In genomic region chr19:43711751-43712355, GRCh38 we compare ENCODE assay signal across 1 cellular context.
A peak's percentile ranks its signal among the peaks of the same experiment; 100 is the strongest.
TF ChIP-seq lines count a peak whose summit lies in the region.

No MANE protein-coding gene starts in this region.

TF ChIP-seq in HEK293, 187 proteins besides CTCF, POLR2A, EP300 and RAD21 (continued from another document):
- TF ChIP-seq, protein P1, sequence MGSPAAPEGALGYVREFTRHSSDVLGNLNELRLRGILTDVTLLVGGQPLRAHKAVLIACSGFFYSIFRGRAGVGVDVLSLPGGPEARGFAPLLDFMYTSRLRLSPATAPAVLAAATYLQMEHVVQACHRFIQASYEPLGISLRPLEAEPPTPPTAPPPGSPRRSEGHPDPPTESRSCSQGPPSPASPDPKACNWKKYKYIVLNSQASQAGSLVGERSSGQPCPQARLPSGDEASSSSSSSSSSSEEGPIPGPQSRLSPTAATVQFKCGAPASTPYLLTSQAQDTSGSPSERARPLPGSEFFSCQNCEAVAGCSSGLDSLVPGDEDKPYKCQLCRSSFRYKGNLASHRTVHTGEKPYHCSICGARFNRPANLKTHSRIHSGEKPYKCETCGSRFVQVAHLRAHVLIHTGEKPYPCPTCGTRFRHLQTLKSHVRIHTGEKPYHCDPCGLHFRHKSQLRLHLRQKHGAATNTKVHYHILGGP (tag by site-specific recombination; IDR thresholded peaks at IDR 0.05): no peak
- TF ChIP-seq ZNF341 (tag by site-specific recombination; IDR thresholded peaks at IDR 0.05; ENCODE audit: low read depth): no peak
- peak; percentile 41; the same call in 1 of the 2 replicates for TF ChIP-seq ZNF580 (tag by site-specific recombination; IDR thresholded peaks at IDR 0.05)
- TF ChIP-seq, protein P2, sequence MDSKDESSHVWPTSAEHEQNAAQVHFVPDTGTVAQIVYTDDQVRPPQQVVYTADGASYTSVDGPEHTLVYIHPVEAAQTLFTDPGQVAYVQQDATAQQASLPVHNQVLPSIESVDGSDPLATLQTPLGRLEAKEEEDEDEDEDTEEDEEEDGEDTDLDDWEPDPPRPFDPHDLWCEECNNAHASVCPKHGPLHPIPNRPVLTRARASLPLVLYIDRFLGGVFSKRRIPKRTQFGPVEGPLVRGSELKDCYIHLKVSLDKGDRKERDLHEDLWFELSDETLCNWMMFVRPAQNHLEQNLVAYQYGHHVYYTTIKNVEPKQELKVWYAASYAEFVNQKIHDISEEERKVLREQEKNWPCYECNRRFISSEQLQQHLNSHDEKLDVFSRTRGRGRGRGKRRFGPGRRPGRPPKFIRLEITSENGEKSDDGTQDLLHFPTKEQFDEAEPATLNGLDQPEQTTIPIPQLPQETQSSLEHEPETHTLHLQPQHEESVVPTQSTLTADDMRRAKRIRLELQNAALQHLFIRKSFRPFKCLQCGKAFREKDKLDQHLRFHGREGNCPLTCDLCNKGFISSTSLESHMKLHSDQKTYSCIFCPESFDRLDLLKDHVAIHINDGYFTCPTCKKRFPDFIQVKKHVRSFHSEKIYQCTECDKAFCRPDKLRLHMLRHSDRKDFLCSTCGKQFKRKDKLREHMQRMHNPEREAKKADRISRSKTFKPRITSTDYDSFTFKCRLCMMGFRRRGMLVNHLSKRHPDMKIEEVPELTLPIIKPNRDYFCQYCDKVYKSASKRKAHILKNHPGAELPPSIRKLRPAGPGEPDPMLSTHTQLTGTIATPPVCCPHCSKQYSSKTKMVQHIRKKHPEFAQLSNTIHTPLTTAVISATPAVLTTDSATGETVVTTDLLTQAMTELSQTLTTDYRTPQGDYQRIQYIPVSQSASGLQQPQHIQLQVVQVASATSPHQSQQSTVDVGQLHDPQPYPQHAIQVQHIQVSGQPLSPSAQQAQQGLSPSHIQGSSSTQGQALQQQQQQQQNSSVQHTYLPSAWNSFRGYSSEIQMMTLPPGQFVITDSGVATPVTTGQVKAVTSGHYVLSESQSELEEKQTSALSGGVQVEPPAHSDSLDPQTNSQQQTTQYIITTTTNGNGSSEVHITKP (tag by site-specific recombination; IDR thresholded peaks at IDR 0.05): 0 out of 2 replicates have a peak, but pooled peaks have one; percentile 16
- TF ChIP-seq SCRT2 (tag by site-specific recombination; IDR thresholded peaks at IDR 0.05): peak; percentile 34; the same call in 1 of the 2 replicates
- TF ChIP-seq ZNF121 (tag by site-specific recombination; IDR thresholded peaks at IDR 0.05): peak; percentile 85
- no peak for TF ChIP-seq PATZ1 (tag by site-specific recombination; IDR thresholded peaks at IDR 0.05)
- peak; percentile 69 for TF ChIP-seq ZBTB48 (tag by site-specific recombination; IDR thresholded peaks at IDR 0.05)
- no peak for TF ChIP-seq ZNF747 (tag by site-specific recombination; IDR thresholded peaks at IDR 0.05)
- no peak for TF ChIP-seq ZFP3 (tag by site-specific recombination; IDR thresholded peaks at IDR 0.05; ENCODE audit: low read depth)
- no peak for TF ChIP-seq ZNF221 (tag by site-specific recombination; IDR thresholded peaks at IDR 0.05; ENCODE audit: borderline replicate concordance)
- TF ChIP-seq BCL11A (tag by site-specific recombination; IDR thresholded peaks at IDR 0.05; ENCODE audit: low read depth): no peak
- TF ChIP-seq ZNF362 (tag by site-specific recombination; IDR thresholded peaks at IDR 0.05): 0 out of 2 replicates have a peak, but pooled peaks have one; percentile 28
- no peak for TF ChIP-seq GLIS1 (tag by site-specific recombination; IDR thresholded peaks at IDR 0.05)
- 0 out of 2 replicates have a peak, but pooled peaks have one; percentile 54 for TF ChIP-seq ZFP37 (tag by site-specific recombination; IDR thresholded peaks at IDR 0.05)
- peak; percentile 27; the same call in 1 of the 2 replicates for TF ChIP-seq ZNF560 (tag by site-specific recombination; IDR thresholded peaks at IDR 0.05; ENCODE audit: borderline replicate concordance)
- TF ChIP-seq ZBTB1 (tag by site-specific recombination; IDR thresholded peaks at IDR 0.05): no peak
- peak; percentile 12; the same call in 1 of the 2 replicates for TF ChIP-seq PRDM1 (tag by site-specific recombination; IDR thresholded peaks at IDR 0.05)
- no peak for TF ChIP-seq ZNF146 (tag by site-specific recombination; IDR thresholded peaks at IDR 0.05)
- TF ChIP-seq ZNF660 (tag by site-specific recombination; IDR thresholded peaks at IDR 0.05): no peak
- TF ChIP-seq SP7 (tag by site-specific recombination; IDR thresholded peaks at IDR 0.05): peak; percentile 59; the same call in 1 of the 2 replicates
- no peak for TF ChIP-seq ZNF274 (IDR thresholded peaks at IDR 0.05; ENCODE audit: low read length)
- TF ChIP-seq ZNF274 (tag by site-specific recombination; IDR thresholded peaks at IDR 0.05; ENCODE audit: borderline replicate concordance): no peak
- no peak for TF ChIP-seq ZNF707 (tag by site-specific recombination; IDR thresholded peaks at IDR 0.05)
- peak; percentile 86; the same call in 1 of the 2 replicates for TF ChIP-seq ZNF280D (tag by site-specific recombination; IDR thresholded peaks at IDR 0.05)
- 0 out of 2 replicates have a peak, but pooled peaks have one; percentile 26 for TF ChIP-seq ZNF501 (tag by site-specific recombination; IDR thresholded peaks at IDR 0.05)
- TF ChIP-seq, protein P3, sequence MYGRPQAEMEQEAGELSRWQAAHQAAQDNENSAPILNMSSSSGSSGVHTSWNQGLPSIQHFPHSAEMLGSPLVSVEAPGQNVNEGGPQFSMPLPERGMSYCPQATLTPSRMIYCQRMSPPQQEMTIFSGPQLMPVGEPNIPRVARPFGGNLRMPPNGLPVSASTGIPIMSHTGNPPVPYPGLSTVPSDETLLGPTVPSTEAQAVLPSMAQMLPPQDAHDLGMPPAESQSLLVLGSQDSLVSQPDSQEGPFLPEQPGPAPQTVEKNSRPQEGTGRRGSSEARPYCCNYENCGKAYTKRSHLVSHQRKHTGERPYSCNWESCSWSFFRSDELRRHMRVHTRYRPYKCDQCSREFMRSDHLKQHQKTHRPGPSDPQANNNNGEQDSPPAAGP (tag by site-specific recombination; IDR thresholded peaks at IDR 0.05): peak; percentile 61; the same call in 1 of the 2 replicates
- TF ChIP-seq ZNF639 (tag by site-specific recombination; IDR thresholded peaks at IDR 0.05): peak; percentile 46; the same call in 1 of the 2 replicates
TF ChIP-seq in HEK293: peak in this region for 16.
